Comparison of ENCODE assay signal across 22 cellular contexts in genomic region chr1:107443027-107443426, GRCh38.
"Had no signal": no experiment of that assay in that cellular context is flagged by ENCODE, and none has a peak within 500 bp of the region (broad histone marks: within the 10 kb centered on the region; RNA-seq: fewer than 3 reads in every experiment).

No MANE protein-coding gene starts in this region.

- H3K9me3 Mint-ChIP-seq: activated naive CD4-positive, alpha-beta T cell treated with anti-CD3 and anti-CD28 coated beads for 36 hours; activated T-cell treated with anti-CD3 and anti-CD28 coated beads, Interleukin-2, amount 50 U/mL, for 72 hours; effector memory CD8-positive, alpha-beta T cell; natural killer cell; stimulated activated naive CD8-positive, alpha-beta T cell treated with anti-CD3 and anti-CD28 coated beads, Interleukin-15, Interleukin-2, amounts not matched to agents 100 ng/mL and 50 ng/mL, for 24 hours had no signal

- H3K4me3 Mint-ChIP-seq: activated naive CD4-positive, alpha-beta T cell treated with anti-CD3 and anti-CD28 coated beads for 36 hours; activated T-cell treated with anti-CD3 and anti-CD28 coated beads, Interleukin-2, amount 50 U/mL, for 72 hours; effector memory CD8-positive, alpha-beta T cell; natural killer cell; stimulated activated naive CD8-positive, alpha-beta T cell treated with anti-CD3 and anti-CD28 coated beads, Interleukin-15, Interleukin-2, amounts not matched to agents 100 ng/mL and 50 ng/mL, for 24 hours; T-helper 17 cell had no signal

- H3K27me3 Mint-ChIP-seq: stimulated activated naive CD8-positive, alpha-beta T cell treated with anti-CD3 and anti-CD28 coated beads, Interleukin-15, Interleukin-2, amounts not matched to agents 100 ng/mL and 50 ng/mL, for 24 hours had no signal

- H3K4me1 Mint-ChIP-seq: natural killer cell, T-helper 17 cell had no signal

- H3K36me3 Mint-ChIP-seq: natural killer cell had no signal

- DNase-seq: activated CD4-positive, alpha-beta T cell treated with anti-CD3 and anti-CD28 coated beads for 4 hours; activated CD4-positive, alpha-beta T cell treated with anti-CD3 and anti-CD28 coated beads, Interleukin-2, amount 50 U/mL, for 48 hours; activated CD4-positive, CD25-positive, alpha-beta regulatory T cell; activated effector memory CD4-positive, alpha-beta T cell treated with Interleukin-2 at 50 U/mL for 16 hours; activated naive CD4-positive, alpha-beta T cell treated with anti-CD3 and anti-CD28 coated beads for 36 hours; aorta; brain microvascular endothelial cell; caudate nucleus; dermis blood vessel endothelial cell; effector memory CD8-positive, alpha-beta T cell; gastrocnemius medialis; hippocampal formation; kidney glomerular epithelial cell; left lung; midbrain; natural killer cell; spleen; stimulated activated CD4-positive, alpha-beta T cell treated with anti-CD3 and anti-CD28 coated beads, Interleukin-4, amount 100 ng/mL, for 1 hour; T-helper 17 cell; tibial artery had no signal

- ATAC-seq: effector memory CD8-positive, alpha-beta T cell; gastrocnemius medialis; left lung; natural killer cell; T-helper 17 cell had no signal

- H3K27ac Mint-ChIP-seq: activated naive CD4-positive, alpha-beta T cell treated with anti-CD3 and anti-CD28 coated beads for 36 hours; activated T-cell treated with anti-CD3 and anti-CD28 coated beads, Interleukin-2, amount 50 U/mL, for 72 hours; effector memory CD8-positive, alpha-beta T cell; natural killer cell; stimulated activated naive CD8-positive, alpha-beta T cell treated with anti-CD3 and anti-CD28 coated beads, Interleukin-15, Interleukin-2, amounts not matched to agents 100 ng/mL and 50 ng/mL, for 24 hours; T-helper 17 cell had no signal
